In genomic region chr12:55412138-55412537, GRCh38 we compare ENCODE assay signal across 1 cellular context.
TF ChIP-seq lines count a peak whose summit lies in the region.
"Not testable (repeated sequence)": the region's sequence is repeated elsewhere in the genome, so short reads cannot be mapped to it uniquely, and the experiment has no call there.

No MANE protein-coding gene starts in this region.

TF ChIP-seq in K562, 482 proteins besides CTCF, POLR2A, EP300 and RAD21 (continues in another document):
- peak; percentile 62 to 68; a peak in 3 of 4 replicates for TF ChIP-seq NRF1 (conservative IDR thresholded peaks at IDR 0.05 in 1 of 2, IDR thresholded peaks at IDR 0.05 in 1 of 2)
- TF ChIP-seq CHAMP1 (IDR thresholded peaks at IDR 0.05) = peak; percentile 30; the same call in 1 of the 2 replicates
- TF ChIP-seq SMAD4 (CRISPR knock-in tag; conservative IDR thresholded peaks at IDR 0.05) = peak; percentile 80; the same call in 1 of the 2 replicates
- TF ChIP-seq HES1 (IDR thresholded peaks at IDR 0.05; ENCODE audit: low read depth) = peak; percentile 80
- TF ChIP-seq GABPA (tag; conservative IDR thresholded peaks at IDR 0.05; ENCODE audit: low read depth) = peak; percentile 65
- peak; percentile 95 for TF ChIP-seq ZBTB9 (CRISPR knock-in tag; IDR thresholded peaks at IDR 0.05)
- TF ChIP-seq MNT (conservative IDR thresholded peaks at IDR 0.05) = 0 out of 4 replicates have a peak, but pooled peaks of 1 of the 2 experiments have one; percentile 30
- peak; percentile 43; the same call in 1 of the 2 replicates for TF ChIP-seq RNF2 (IDR thresholded peaks at IDR 0.05)
- peak; percentile 90 for TF ChIP-seq CBFA2T2 (conservative IDR thresholded peaks at IDR 0.05)
- TF ChIP-seq HDAC2 (IDR thresholded peaks at IDR 0.05) = 0 out of 2 replicates have a peak, but pooled peaks have one; percentile 53
- peak in 2 of 3 experiments; percentile 78 to 89; a peak in 4 of 6 replicates for TF ChIP-seq ZBTB11 (CRISPR knock-in tag; IDR thresholded peaks at IDR 0.05)
- peak; percentile 56; the same call in 1 of the 2 replicates for TF ChIP-seq CC2D1A (IDR thresholded peaks at IDR 0.05)
- TF ChIP-seq CBFA2T3 (IDR thresholded peaks at IDR 0.05) = peak; percentile 94
- peak; percentile 74; the same call in 1 of the 2 replicates for TF ChIP-seq FOXM1 (IDR thresholded peaks at IDR 0.05; ENCODE audit: low read depth)
- TF ChIP-seq FOXM1 (CRISPR knock-in tag; IDR thresholded peaks at IDR 0.05; ENCODE audit: low read depth); NR2C1 (tag; IDR thresholded peaks at IDR 0.05); TOE1 (CRISPR knock-in tag; IDR thresholded peaks at IDR 0.05; ENCODE audit: borderline replicate concordance, low read depth); ZBTB40 (CRISPR knock-in tag; IDR thresholded peaks at IDR 0.05): not testable (repeated sequence)
- peak; percentile 68 for TF ChIP-seq RAD51 (IDR thresholded peaks at IDR 0.05; ENCODE audit: borderline replicate concordance, low read depth)
- TF ChIP-seq CTBP1 (IDR thresholded peaks at IDR 0.05; ENCODE audit: borderline replicate concordance) = peak; percentile 93
- TF ChIP-seq KLF16 (IDR thresholded peaks at IDR 0.05) = peak; percentile 78
- TF ChIP-seq ARNT (IDR thresholded peaks at IDR 0.05) = peak in 1 of 2 experiments; percentile 80; a peak in 1 of 4 replicates
- peak; percentile 99 for TF ChIP-seq EGR1 (conservative IDR thresholded peaks at IDR 0.05)
- TF ChIP-seq NR2C1 (IDR thresholded peaks at IDR 0.05) = 0 out of 2 replicates have a peak, but pooled peaks have one; percentile 24
- 0 out of 2 replicates have a peak, but pooled peaks have one; percentile 66 for TF ChIP-seq NBN (IDR thresholded peaks at IDR 0.05; ENCODE audit: low read depth)
- peak; percentile 59 for TF ChIP-seq PKNOX1 (IDR thresholded peaks at IDR 0.05)
- TF ChIP-seq NFIC (IDR thresholded peaks at IDR 0.05) = peak; percentile 74
- TF ChIP-seq ZNF384 (IDR thresholded peaks at IDR 0.05; ENCODE audit: low read depth, low read length) = 0 out of 2 replicates have a peak, but pooled peaks have one; percentile 10
- TF ChIP-seq TOE1 (IDR thresholded peaks at IDR 0.05; ENCODE audit: borderline replicate concordance) = peak; percentile 52; the same call in 1 of the 2 replicates
- peak; percentile 79 to 88 for TF ChIP-seq KDM1A (IDR thresholded peaks at IDR 0.05)
- TF ChIP-seq MTA2 (IDR thresholded peaks at IDR 0.05; ENCODE audit: low read depth) = peak; percentile 91
- TF ChIP-seq NCOA1 (IDR thresholded peaks at IDR 0.05; ENCODE audit: low read depth) = peak; percentile 72; the same call in 1 of the 2 replicates
- peak in 1 of 2 experiments; percentile 73; a peak in 1 of 4 replicates for TF ChIP-seq HDAC1 (IDR thresholded peaks at IDR 0.05)
- peak; percentile 74 for TF ChIP-seq ZBTB40 (IDR thresholded peaks at IDR 0.05)
- 0 out of 2 replicates have a peak, but pooled peaks have one; percentile 23 for TF ChIP-seq C11orf30 (IDR thresholded peaks at IDR 0.05; ENCODE audit: low read depth)
- TF ChIP-seq ETV5 (CRISPR knock-in tag; IDR thresholded peaks at IDR 0.05; ENCODE audit: low read depth) = peak; percentile 38; the same call in 1 of the 2 replicates
- TF ChIP-seq ZEB2 (IDR thresholded peaks at IDR 0.05) = peak; percentile 86
- peak; percentile 48 to 82; a peak in 2 of 4 replicates for TF ChIP-seq TRIM24 (IDR thresholded peaks at IDR 0.05)
- TF ChIP-seq CREB3L1 (IDR thresholded peaks at IDR 0.05; ENCODE audit: borderline replicate concordance, low read depth) = peak; percentile 54; the same call in 1 of the 2 replicates
- TF ChIP-seq TCF3 (CRISPR knock-in tag; IDR thresholded peaks at IDR 0.05) = peak; percentile 93
- TF ChIP-seq BCOR (IDR thresholded peaks at IDR 0.05) = peak; percentile 92
- TF ChIP-seq MTA1 (IDR thresholded peaks at IDR 0.05; ENCODE audit: borderline replicate concordance) = peak; percentile 85
